Comparison of ENCODE assay signal across 8 cellular contexts in genomic region chr20:36063916-36064660, GRCh38.
DNase-seq lines count a peak whose midpoint lies in the region; ATAC-seq and TF ChIP-seq lines count a peak whose summit lies in the region.

No MANE protein-coding gene starts in this region.

- peaks cover 7 to 14% of the 10 kb centered on the region in 2 donors for H3K4me1 ChIP-seq in thyroid gland

- H3K27ac Mint-ChIP-seq in activated T-cell treated with anti-CD3 and anti-CD28 coated beads, Interleukin-2, amount 50 U/mL, for 72 hours, result no peak overlapping the region

- H3K27me3 ChIP-seq in thyroid gland, result no peaks in the 10 kb centered on the region

- no peak for ATAC-seq in activated T-cell treated with anti-CD3 and anti-CD28 coated beads, Interleukin-2, amount 50 U/mL, for 72 hours (replicated peaks in 1 of 2)
- ATAC-seq in left colon (peak; percentile 43), GM21423 (IDR thresholded peaks at IDR 0.05; ENCODE audit: unreplicated experiment) (no peak)

- TF ChIP-seq CTCF in thyroid gland (IDR thresholded peaks at IDR 0.05), result no peak

- whole genome bisulfite sequencing in thyroid gland, 2 donors, result 33 to 46% methylated on average over 14 to 18 of the region's 26 CpGs

- no peaks in the 10 kb centered on the region for H3K36me3 Mint-ChIP-seq in activated T-cell treated with anti-CD3 and anti-CD28 coated beads, Interleukin-2, amount 50 U/mL, for 72 hours (ENCODE audit: insufficient read depth in 2 of 2)

- no peaks in the 10 kb centered on the region for H3K27me3 Mint-ChIP-seq in activated T-cell treated with anti-CD3 and anti-CD28 coated beads, Interleukin-2, amount 50 U/mL, for 72 hours (ENCODE audit: low read depth)

- peak overlapping the region; percentile 77 for H3K27ac ChIP-seq in angular gyrus (ENCODE audit: low read depth, low read length)
- H3K27ac ChIP-seq in thyroid gland, result peak overlapping the region; percentile 84 to 96 (median 87)

- TF ChIP-seq POLR2A in thyroid gland (IDR thresholded peaks at IDR 0.05), result no peak

- peaks cover 0 to 2% of the 10 kb centered on the region in 2 donors for H3K9me3 Mint-ChIP-seq in activated T-cell treated with anti-CD3 and anti-CD28 coated beads, Interleukin-2, amount 50 U/mL, for 72 hours

- H3K9me3 ChIP-seq in thyroid gland, result no peaks in the 10 kb centered on the region

- H3K4me3 Mint-ChIP-seq in activated T-cell treated with anti-CD3 and anti-CD28 coated beads, Interleukin-2, amount 50 U/mL, for 72 hours, result peak overlapping the region; percentile 90 to 91

- H3K4me3 ChIP-seq in thyroid gland (replicated peaks in 1 of 3), result peak overlapping the region; percentile 48 to 59 (median 58)

- H3K36me3 ChIP-seq in thyroid gland, result no peaks in the 10 kb centered on the region

- DNase-seq in activated T-cell treated with anti-CD3 and anti-CD28 coated beads, Interleukin-2, amount 50 U/mL, for 72 hours, result no peak
- DNase-seq in activated T-cell treated with anti-CD3 and anti-CD28 coated beads for 4 hours (no peak), left colon (no peak), thyroid gland (no peak), medulla oblongata (ENCODE audit: extremely low spot score) (no peak), superior temporal gyrus (ENCODE audit: extremely low spot score) (no peak)

- peaks cover 7% of the 10 kb centered on the region for H3K4me1 Mint-ChIP-seq in activated T-cell treated with anti-CD3 and anti-CD28 coated beads, Interleukin-2, amount 50 U/mL, for 72 hours (ENCODE audit: low read depth)

- intact Hi-C loops in left colon (cut with DNase I, micrococcal nuclease), result no loop called here
- intact Hi-C loops in thyroid gland (cut with DNase I), result no loop called here
